Comparison of ENCODE assay signal across 8 cellular contexts in the genomic region with DNA sequence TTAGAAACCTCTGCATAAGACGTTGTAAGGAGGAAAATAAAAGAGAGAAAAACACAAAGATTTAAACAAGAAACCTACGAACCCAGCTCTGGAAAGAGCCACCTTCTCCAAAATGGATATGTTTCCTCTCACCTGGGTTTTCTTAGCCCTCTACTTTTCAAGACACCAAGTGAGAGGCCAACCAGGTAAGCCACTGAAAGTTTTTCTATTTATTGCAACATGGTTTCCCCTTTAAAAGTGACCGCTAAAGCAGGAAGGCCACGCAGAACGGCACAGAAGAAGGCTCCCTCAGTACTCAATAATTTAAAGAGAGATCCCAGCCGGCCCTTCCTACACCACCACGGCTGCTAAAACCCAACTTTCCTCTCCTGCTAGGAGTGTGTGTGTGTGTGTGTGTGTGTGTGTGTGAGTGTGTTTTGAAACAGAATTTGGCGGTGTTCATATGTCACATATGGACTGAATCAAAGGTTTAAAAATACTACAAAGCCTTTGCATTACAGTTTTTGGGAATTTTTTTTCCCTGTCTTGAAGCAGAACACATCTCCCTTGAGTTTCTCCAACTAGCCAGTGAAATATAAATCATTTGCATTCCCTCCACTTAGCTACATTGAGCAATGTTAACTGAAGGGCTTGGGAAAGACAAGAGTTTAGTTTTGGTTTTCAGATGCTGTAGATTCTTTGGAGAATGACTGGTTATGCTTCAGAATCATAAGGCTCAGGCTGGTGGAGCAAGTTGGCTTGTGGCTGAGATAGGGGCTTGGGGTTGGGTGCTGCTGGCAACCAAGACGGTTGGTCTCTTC. TPM values are rescaled to one million over a fixed set of nuclear protein-coding genes. Genes with fewer than 3 reads are reported as not detected.
A peak's percentile ranks its signal among the peaks of the same experiment; 100 is the strongest.
DNase-seq lines count a peak whose midpoint lies in the region; ATAC-seq and TF ChIP-seq lines count a peak whose summit lies in the region.

No MANE protein-coding gene starts in this region.

- H4K91ac ChIP-seq in trophoblast cell (ENCODE audit: low read depth, low read length): no peak overlapping the region

- H4K8ac ChIP-seq in trophoblast cell (ENCODE audit: low read depth, low read length): no peak overlapping the region

- H3K9me3 ChIP-seq in esophagus squamous epithelium (no peaks in the 10 kb centered on the region), trophoblast cell (ENCODE audit: insufficient read depth, low read depth, low read length) (peaks cover 3% of the 10 kb centered on the region)

- peaks cover 7% of the 10 kb centered on the region for H3K79me2 ChIP-seq in trophoblast cell (ENCODE audit: control insufficient read depth, insufficient read depth, low read length, poor library complexity)

- H2AK5ac ChIP-seq in trophoblast cell (ENCODE audit: low read length): no peak overlapping the region

- H2AFZ ChIP-seq in trophoblast cell (ENCODE audit: insufficient read depth, low read length, poor library complexity): no peak overlapping the region

- H3K4me1 ChIP-seq in esophagus squamous epithelium (peaks cover 15 to 97% (median 15%) of the 10 kb centered on the region in 3 donors), trophoblast cell (ENCODE audit: control insufficient read depth in 1 of 2, insufficient read depth in 2 of 2, low read length in 2 of 2) (peaks cover 28 to 46% of the 10 kb centered on the region in 2 experiments)

- peak overlapping the region; percentile 55 to 80 (median 64) for H3K4me3 ChIP-seq in esophagus squamous epithelium
- peak overlapping the region; percentile 55 for H3K4me3 ChIP-seq in trophoblast cell (ENCODE audit: low read depth, low read length)

- H2BK12ac ChIP-seq in trophoblast cell (ENCODE audit: low read length): no peak overlapping the region

- H3K79me1 ChIP-seq in trophoblast cell (ENCODE audit: low read length): peaks cover 29% of the 10 kb centered on the region

- peak in 1 of 4 donors; percentile 32 for TF ChIP-seq POLR2A in esophagus squamous epithelium (IDR thresholded peaks at IDR 0.05)

- H2BK120ac ChIP-seq in trophoblast cell (ENCODE audit: insufficient read depth, low read length, poor library complexity): no peak overlapping the region

- H3K23ac ChIP-seq in trophoblast cell (ENCODE audit: low read length): no peak overlapping the region

- intact Hi-C loops in esophagus squamous epithelium (cut with DNase I): loop anchor here (10.0 kb wide), 1 partner anchor 61 kb away; no protein-coding TSS in a partner anchor

- TF ChIP-seq CTCF in esophagus squamous epithelium (IDR thresholded peaks at IDR 0.05): no peak

- no peak overlapping the region for H3K18ac ChIP-seq in trophoblast cell (ENCODE audit: low read length)

- no peak overlapping the region for H3K9ac ChIP-seq in trophoblast cell (ENCODE audit: low read length)

- WGBS in esophagus squamous epithelium, 2 donors: 11 to 18% methylated on average over 9 of the region's 9 CpGs
- WGBS in trophoblast cell (ENCODE audit: extremely low coverage, insufficient coverage, insufficient read length): no CpG with 5 or more reads among the region's 9 CpGs

- H3K27me3 ChIP-seq in esophagus squamous epithelium (peaks cover 0 to 30% (median 0%) of the 10 kb centered on the region in 4 donors), trophoblast cell (ENCODE audit: insufficient read depth, low read length) (no peaks in the 10 kb centered on the region)

- no peak for ATAC-seq in left lobe of liver
- no peak for ATAC-seq in HG02759 (IDR thresholded peaks at IDR 0.05; ENCODE audit: unreplicated experiment)
- no peak for ATAC-seq in GM19452 (IDR thresholded peaks at IDR 0.05; ENCODE audit: unreplicated experiment)

- H3K27ac ChIP-seq in esophagus squamous epithelium (peak overlapping the region; percentile 86 to 95 (median 90)), trophoblast cell (ENCODE audit: low read depth, low read length) (no peak overlapping the region)

- no peak overlapping the region for H3K4ac ChIP-seq in trophoblast cell (ENCODE audit: low read depth, low read length)

- no peak overlapping the region for H2BK5ac ChIP-seq in trophoblast cell (ENCODE audit: low read depth, low read length, poor library complexity)

- peak; percentile 43 for DNase-seq in EL
- DNase-seq in RPMI7951 (ENCODE audit: low read depth): peak; percentile 53
- no peak for DNase-seq in esophagus squamous epithelium (lab: John Stamatoyannopoulos, UW)
- DNase-seq in trophoblast cell: peak in 1 of 2 donors; percentile 71
- DNase-seq in left lobe of liver (ENCODE audit: low spot score): no peak
- no peak for DNase-seq in T-helper 9 cell

- no peak overlapping the region for H4K12ac ChIP-seq in trophoblast cell (ENCODE audit: low read depth, low read length)

- H3K4me2 ChIP-seq in trophoblast cell (ENCODE audit: low read length): peak overlapping the region; percentile 66

- no peaks in the 10 kb centered on the region for H3K36me3 ChIP-seq in esophagus squamous epithelium
- no peaks in the 10 kb centered on the region for H3K36me3 ChIP-seq in trophoblast cell (ENCODE audit: control insufficient read depth in 1 of 2, insufficient read depth in 2 of 2, low read length in 2 of 2)

- H3K14ac ChIP-seq in trophoblast cell (ENCODE audit: low read length): no peak overlapping the region

RNA-seq across cellular contexts. Expression of a gene that starts 1.1 kb away (rescaled TPM):
- total RNA-seq in RPMI7951 (2014; rRNA removed; shearing (Covaris generic)): 57.7 and 73.5 TPM in 2 replicates
- total RNA-seq in esophagus squamous epithelium (10 to 100 TPM in 3 of 4 donors, 1 to 10 TPM in 1; 7.1 to 58.6 (median 21.4) TPM), left lobe of liver (7.7 TPM)
- polyA plus RNA-seq in trophoblast cell (2013): 51.2 and 55.2 TPM in 2 replicates

Comparison
In these comparisons a context has a peak if more than half of its experiments do, and no peak if none do; other contexts are left out.
1. DNase-seq: peak in EL (single experiment) and RPMI7951 (single experiment); none in esophagus squamous epithelium (single experiment), left lobe of liver (single experiment) and T-helper 9 cell (single experiment).